1 cellular context compared by ENCODE assay signal in the genomic region with DNA sequence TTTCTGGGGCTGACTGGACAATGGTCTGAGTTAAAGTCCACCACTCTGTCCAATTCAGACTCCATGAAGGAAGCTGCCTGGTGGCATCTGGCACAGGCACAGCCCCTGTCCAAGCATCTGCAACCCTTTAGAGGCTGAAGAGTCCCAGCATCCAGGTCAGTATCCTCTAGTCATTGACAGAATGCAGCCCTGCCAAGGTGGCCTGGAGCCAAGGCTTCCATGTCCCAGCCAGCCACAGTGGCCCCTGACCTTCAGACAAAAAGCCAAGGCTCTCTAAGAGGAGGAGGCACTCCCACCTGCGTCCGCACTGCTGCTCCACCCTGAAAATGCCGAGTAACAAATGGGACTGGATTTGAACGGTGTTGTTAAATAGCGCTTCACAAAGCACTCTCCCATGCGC.
TF ChIP-seq lines count a peak whose summit lies in the region.

No MANE protein-coding gene starts in this region.

TF ChIP-seq in GM12878, 131 proteins besides CTCF, POLR2A, EP300 and RAD21:
- TF ChIP-seq CBFB (IDR thresholded peaks at IDR 0.05; ENCODE audit: low read depth) (no peak), ESRRA (IDR thresholded peaks at IDR 0.05; ENCODE audit: low read length) (no peak), SMAD1 (IDR thresholded peaks at IDR 0.05; ENCODE audit: low read depth, partially characterized antibody) (no peak), CREM (IDR thresholded peaks at IDR 0.05; ENCODE audit: low read depth) (no peak), ZNF217 (IDR thresholded peaks at IDR 0.05) (no peak), ZBED1 (IDR thresholded peaks at IDR 0.05; ENCODE audit: borderline replicate concordance) (no peak)
